In the genomic region with DNA sequence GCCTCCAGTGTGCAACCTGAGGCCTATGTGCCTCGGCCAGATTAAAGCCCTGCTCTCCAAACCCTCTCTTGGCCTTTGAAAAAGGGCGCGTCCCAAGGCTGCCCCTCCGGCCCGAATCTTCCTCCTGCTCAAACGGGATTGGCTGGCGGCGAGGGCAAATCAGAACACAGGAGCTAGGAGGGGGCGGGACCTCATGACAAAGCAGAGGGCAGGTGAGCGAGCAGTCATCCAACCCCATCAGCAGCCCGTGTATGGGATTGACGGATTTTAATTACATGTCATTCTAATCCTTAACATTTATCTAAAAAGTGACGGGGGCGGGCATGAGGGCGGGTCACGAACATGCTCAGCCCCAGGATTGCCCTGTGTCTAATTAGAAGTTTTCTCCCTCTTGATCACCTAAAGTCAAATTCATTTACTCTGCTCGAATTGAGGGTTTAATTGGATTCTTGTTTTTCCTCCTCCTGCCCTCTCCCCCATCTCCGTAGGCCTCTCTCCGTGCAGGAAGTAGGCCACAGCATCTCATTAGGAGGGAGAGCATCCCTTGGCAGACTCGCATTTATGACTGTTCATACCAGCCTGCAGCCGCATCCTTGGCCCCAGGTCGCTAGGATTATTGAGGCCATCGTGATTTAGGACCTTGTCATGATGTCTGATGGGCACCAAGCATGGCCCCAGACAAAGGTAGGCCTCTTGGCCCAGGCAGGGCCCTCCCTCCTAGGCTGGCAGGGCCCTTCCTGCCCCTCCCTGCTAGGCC, we compare ENCODE assay signal across 1 cellular context.
TF ChIP-seq lines count a peak whose summit lies in the region.

No MANE protein-coding gene starts in this region.

TF ChIP-seq in WTC11, 78 proteins besides CTCF, POLR2A, EP300 and RAD21:
- no peak for TF ChIP-seq ZNF317 (CRISPR knock-in tag; IDR thresholded peaks at IDR 0.05; ENCODE audit: borderline replicate concordance, low read depth)
- no peak for TF ChIP-seq ZNF423 (CRISPR knock-in tag; IDR thresholded peaks at IDR 0.05)
- TF ChIP-seq, protein P1, sequence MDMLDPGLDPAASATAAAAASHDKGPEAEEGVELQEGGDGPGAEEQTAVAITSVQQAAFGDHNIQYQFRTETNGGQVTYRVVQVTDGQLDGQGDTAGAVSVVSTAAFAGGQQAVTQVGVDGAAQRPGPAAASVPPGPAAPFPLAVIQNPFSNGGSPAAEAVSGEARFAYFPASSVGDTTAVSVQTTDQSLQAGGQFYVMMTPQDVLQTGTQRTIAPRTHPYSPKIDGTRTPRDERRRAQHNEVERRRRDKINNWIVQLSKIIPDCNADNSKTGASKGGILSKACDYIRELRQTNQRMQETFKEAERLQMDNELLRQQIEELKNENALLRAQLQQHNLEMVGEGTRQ (CRISPR knock-in tag; IDR thresholded peaks at IDR 0.05) = no peak
- TF ChIP-seq FOXP1 (CRISPR knock-in tag; IDR thresholded peaks at IDR 0.05; ENCODE audit: borderline replicate concordance) = no peak
- no peak for TF ChIP-seq FOXK1 (CRISPR knock-in tag; IDR thresholded peaks at IDR 0.05)
- TF ChIP-seq, protein P2, sequence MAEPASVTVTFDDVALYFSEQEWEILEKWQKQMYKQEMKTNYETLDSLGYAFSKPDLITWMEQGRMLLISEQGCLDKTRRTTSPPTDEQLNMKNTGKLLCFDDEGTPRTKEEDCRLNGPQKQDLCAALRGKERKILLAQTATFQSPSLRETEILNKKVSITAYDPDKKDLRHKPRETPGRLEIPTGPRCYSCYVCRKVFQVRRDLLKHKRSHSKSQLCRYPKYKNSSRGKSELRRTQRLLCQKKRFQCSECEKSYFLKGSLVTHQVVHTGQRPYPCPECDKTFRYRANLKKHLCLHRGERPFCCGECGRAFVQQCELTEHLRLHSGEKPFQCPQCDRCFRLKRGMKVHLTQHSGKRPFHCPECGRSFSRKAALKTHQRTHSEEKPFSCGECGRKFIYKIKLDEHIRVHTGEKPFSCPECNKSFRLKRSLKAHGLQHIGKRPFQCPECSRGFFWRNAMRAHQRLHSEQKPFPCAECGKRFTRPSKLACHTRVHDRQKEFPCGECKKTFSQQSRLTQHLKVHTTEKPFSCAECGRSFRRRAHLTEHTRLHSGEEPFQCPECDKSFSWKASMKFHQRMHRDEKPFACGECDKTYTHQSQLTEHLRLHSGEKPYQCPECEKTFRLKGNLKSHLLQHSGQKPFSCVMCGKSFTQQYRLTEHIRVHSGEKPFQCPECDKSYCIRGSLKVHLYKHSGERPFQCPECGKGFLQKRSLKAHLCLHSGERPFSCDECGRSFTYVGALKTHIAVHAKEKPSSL (CRISPR knock-in tag; conservative IDR thresholded peaks at IDR 0.05) = no peak
- no peak; the same call in 1 of the 2 replicates for TF ChIP-seq NFYB (CRISPR knock-in tag; conservative IDR thresholded peaks at IDR 0.05; ENCODE audit: low read depth)
- TF ChIP-seq NR3C1 (CRISPR knock-in tag; conservative IDR thresholded peaks at IDR 0.05; ENCODE audit: low read depth) = no peak
- TF ChIP-seq, protein P3, sequence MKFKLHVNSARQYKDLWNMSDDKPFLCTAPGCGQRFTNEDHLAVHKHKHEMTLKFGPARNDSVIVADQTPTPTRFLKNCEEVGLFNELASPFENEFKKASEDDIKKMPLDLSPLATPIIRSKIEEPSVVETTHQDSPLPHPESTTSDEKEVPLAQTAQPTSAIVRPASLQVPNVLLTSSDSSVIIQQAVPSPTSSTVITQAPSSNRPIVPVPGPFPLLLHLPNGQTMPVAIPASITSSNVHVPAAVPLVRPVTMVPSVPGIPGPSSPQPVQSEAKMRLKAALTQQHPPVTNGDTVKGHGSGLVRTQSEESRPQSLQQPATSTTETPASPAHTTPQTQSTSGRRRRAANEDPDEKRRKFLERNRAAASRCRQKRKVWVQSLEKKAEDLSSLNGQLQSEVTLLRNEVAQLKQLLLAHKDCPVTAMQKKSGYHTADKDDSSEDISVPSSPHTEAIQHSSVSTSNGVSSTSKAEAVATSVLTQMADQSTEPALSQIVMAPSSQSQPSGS (CRISPR knock-in tag; IDR thresholded peaks at IDR 0.05; ENCODE audit: borderline replicate concordance, low read depth) = no peak
- no peak for TF ChIP-seq NR1H2 (CRISPR knock-in tag; IDR thresholded peaks at IDR 0.05)
- no peak for TF ChIP-seq NFE2L1 (CRISPR knock-in tag; IDR thresholded peaks at IDR 0.05)
- no peak for TF ChIP-seq ZNF671 (CRISPR knock-in tag; IDR thresholded peaks at IDR 0.05)
- no peak for TF ChIP-seq ZNF121 (CRISPR knock-in tag; IDR thresholded peaks at IDR 0.05)
